8 cellular contexts compared by ENCODE assay signal in genomic region chr22:20372324-20372941, GRCh38. TPM values are rescaled to one million over a fixed set of nuclear protein-coding genes. Genes with fewer than 3 reads are reported as not detected.
DNase-seq lines count a peak whose midpoint lies in the region; ATAC-seq and TF ChIP-seq lines count a peak whose summit lies in the region.
"Not testable (repeated sequence)": the region's sequence is repeated elsewhere in the genome, so short reads cannot be mapped to it uniquely, and the experiment has no call there.

No MANE protein-coding gene starts in this region.

- peak overlapping the region; percentile 67 for H3K9ac ChIP-seq in HUES6 (ENCODE audit: low read length)

- ATAC-seq in activated naive CD8-positive, alpha-beta T cell treated with anti-CD3 and anti-CD28 coated beads, Interleukin-2, amount 50 U/mL, for 24 hours = peak; percentile 83
- peak; percentile 41 to 49 for ATAC-seq in lower lobe of right lung

- not testable (repeated sequence) for H3K4me3 ChIP-seq in HUES6 (ENCODE audit: low read depth, low read length); lower lobe of right lung

- H3K27ac Mint-ChIP-seq in activated naive CD8-positive, alpha-beta T cell treated with anti-CD3 and anti-CD28 coated beads, Interleukin-2, amount 50 U/mL, for 24 hours = not testable (repeated sequence)

- DNase-seq in COR-L47 (lab: John Stamatoyannopoulos, UW) (peak; percentile 50), NCI-H1417 (lab: John Stamatoyannopoulos, UW) (peak; percentile 49 to 81 (median 59)), NCI-H345 (lab: John Stamatoyannopoulos, UW) (peak; percentile 41), SHP77 treated with DMSO at 0.1 percent for 48 hours (lab: John Stamatoyannopoulos, UW) (peak; percentile 51)
- peak; percentile 27 for DNase-seq in activated naive CD8-positive, alpha-beta T cell treated with anti-CD3 and anti-CD28 coated beads, Interleukin-2, amount 50 U/mL, for 24 hours
- not testable (repeated sequence) for DNase-seq in lower lobe of right lung
- DNase-seq in stimulated activated CD8-positive, alpha-beta memory T cell treated with anti-CD3 and anti-CD28 coated beads, Interleukin-4, amount 100 ng/mL, for 48 hours = peak; percentile 31

- not testable (repeated sequence) for H3K4me1 ChIP-seq in HUES6 (ENCODE audit: control insufficient read depth, insufficient read depth, low read length); lower lobe of right lung

- H3K27ac ChIP-seq in HUES6 (ENCODE audit: low read depth, low read length); lower lobe of right lung: not testable (repeated sequence)

- H3K9me3 ChIP-seq in HUES6 (ENCODE audit: control insufficient read depth, insufficient read depth, low read depth, low read length); lower lobe of right lung: not testable (repeated sequence)

- H3K36me3 Mint-ChIP-seq in activated naive CD8-positive, alpha-beta T cell treated with anti-CD3 and anti-CD28 coated beads, Interleukin-2, amount 50 U/mL, for 24 hours (ENCODE audit: low read depth) = not testable (repeated sequence)

- H3K4me1 Mint-ChIP-seq in activated naive CD8-positive, alpha-beta T cell treated with anti-CD3 and anti-CD28 coated beads, Interleukin-2, amount 50 U/mL, for 24 hours = not testable (repeated sequence)

- H3K27me3 ChIP-seq in HUES6 (ENCODE audit: control insufficient read depth, insufficient read depth, low read length) = peaks cover 11% of the 10 kb centered on the region
- H3K27me3 ChIP-seq in lower lobe of right lung (ENCODE audit: low read depth) = not testable (repeated sequence)

- not testable (repeated sequence) for H3K27me3 Mint-ChIP-seq in activated naive CD8-positive, alpha-beta T cell treated with anti-CD3 and anti-CD28 coated beads, Interleukin-2, amount 50 U/mL, for 24 hours

- H3K4me3 Mint-ChIP-seq in activated naive CD8-positive, alpha-beta T cell treated with anti-CD3 and anti-CD28 coated beads, Interleukin-2, amount 50 U/mL, for 24 hours = not testable (repeated sequence)

- TF ChIP-seq CTCF in lower lobe of right lung (IDR thresholded peaks at IDR 0.05) = not testable (repeated sequence)

- intact Hi-C loops in lower lobe of right lung (cut with DNase I) = not testable (repeated sequence)

- not testable (repeated sequence) for H3K36me3 ChIP-seq in HUES6 (ENCODE audit: control insufficient read depth, insufficient read depth, low read length); lower lobe of right lung

- H3K9me3 Mint-ChIP-seq in activated naive CD8-positive, alpha-beta T cell treated with anti-CD3 and anti-CD28 coated beads, Interleukin-2, amount 50 U/mL, for 24 hours = not testable (repeated sequence)

RNA-seq across cellular contexts. Expression of gene ZNF74, which starts 21.5 kb away (rescaled TPM):
- total RNA-seq in lower lobe of right lung = 12.3 TPM

RNA-seq across cellular contexts. Expression of gene DGCR6L, which starts 52.6 kb away (rescaled TPM):
- 31.1 TPM for total RNA-seq in lower lobe of right lung
